ENCODE assay signal across 20 cellular contexts in genomic region chr6:1643830-1644445, GRCh38. TPM values are rescaled to one million over a fixed set of nuclear protein-coding genes. Genes with fewer than 3 reads are reported as not detected.
"Had no signal": no experiment of that assay in that cellular context is flagged by ENCODE, and none has a peak within 500 bp of the region (broad histone marks: within the 10 kb centered on the region; RNA-seq: fewer than 3 reads in every experiment).

No MANE protein-coding gene starts in this region.

- H3K27ac ChIP-seq: coronary artery, heart left ventricle, pancreas, tibial artery, upper lobe of right lung, vagina had no signal

- H3K27ac Mint-ChIP-seq: naive thymus-derived CD4-positive, alpha-beta T cell; progenitor cell of endocrine pancreas; stimulated activated memory B cell treated with anti-CD40 and anti-IgM and Interleukin-4, amounts not matched to agents 10 μg/mL and 1 μg/mL and 100 μg/mL, for 72 hours; stimulated activated naive CD8-positive, alpha-beta T cell treated with anti-CD3 and anti-CD28 coated beads, Interleukin-15, Interleukin-2, amounts not matched to agents 100 ng/mL and 50 ng/mL, for 24 hours had no signal

- H3K27me3 ChIP-seq: heart left ventricle, pancreas, tibial artery, upper lobe of right lung, vagina had no signal

- H3K9me3 ChIP-seq: heart left ventricle, pancreas, tibial artery, upper lobe of right lung, vagina had no signal

- H3K4me1 ChIP-seq: upper lobe of right lung had no signal

- H3K4me3 ChIP-seq: coronary artery, heart left ventricle, pancreas, smooth muscle cell, tibial artery, upper lobe of right lung, vagina had no signal

- H3K27me3 Mint-ChIP-seq: naive thymus-derived CD4-positive, alpha-beta T cell; stimulated activated memory B cell treated with anti-CD40 and anti-IgM and Interleukin-4, amounts not matched to agents 10 μg/mL and 1 μg/mL and 100 μg/mL, for 72 hours; stimulated activated naive CD8-positive, alpha-beta T cell treated with anti-CD3 and anti-CD28 coated beads, Interleukin-15, Interleukin-2, amounts not matched to agents 100 ng/mL and 50 ng/mL, for 24 hours had no signal

- H3K4me3 Mint-ChIP-seq: naive thymus-derived CD4-positive, alpha-beta T cell; stimulated activated memory B cell treated with anti-CD40 and anti-IgM and Interleukin-4, amounts not matched to agents 10 μg/mL and 1 μg/mL and 100 μg/mL, for 72 hours; stimulated activated naive CD8-positive, alpha-beta T cell treated with anti-CD3 and anti-CD28 coated beads, Interleukin-15, Interleukin-2, amounts not matched to agents 100 ng/mL and 50 ng/mL, for 24 hours had no signal

- DNase-seq: effector CD4-positive, alpha-beta T cell; heart left ventricle; hippocampal formation; kidney glomerular epithelial cell; mammary epithelial cell; naive thymus-derived CD4-positive, alpha-beta T cell; nucleus accumbens; pancreas; right cardiac atrium; stimulated activated CD4-positive, alpha-beta T cell treated with anti-CD3 and anti-CD28 coated beads, Interleukin-4, amount 100 ng/mL, for 1 hour; stimulated activated CD8-positive, alpha-beta memory T cell treated with anti-CD3 and anti-CD28 coated beads, Interleukin-4, amount 100 ng/mL, for 48 hours; upper lobe of right lung had no signal

- FAIRE-seq: frontal cortex, pancreas had no signal

- ATAC-seq: heart left ventricle; naive thymus-derived CD4-positive, alpha-beta T cell; pancreas; right cardiac atrium; stimulated activated memory B cell treated with anti-CD40 and anti-IgM and Interleukin-4, amounts not matched to agents 10 μg/mL and 1 μg/mL and 100 μg/mL, for 72 hours had no signal

- H3K4me2 ChIP-seq: smooth muscle cell had no signal

- H3K9me3 Mint-ChIP-seq: stimulated activated memory B cell treated with anti-CD40 and anti-IgM and Interleukin-4, amounts not matched to agents 10 μg/mL and 1 μg/mL and 100 μg/mL, for 72 hours; stimulated activated naive CD8-positive, alpha-beta T cell treated with anti-CD3 and anti-CD28 coated beads, Interleukin-15, Interleukin-2, amounts not matched to agents 100 ng/mL and 50 ng/mL, for 24 hours had no signal

- H3K36me3 ChIP-seq: heart left ventricle, pancreas, tibial artery, upper lobe of right lung, vagina had no signal

RNA-seq across cellular contexts. Expression of gene FOXC1, which starts 34.2 kb away (rescaled TPM):
- total RNA-seq: naive thymus-derived CD4-positive, alpha-beta T cell had no signal
- polyA plus RNA-seq: naive thymus-derived CD4-positive, alpha-beta T cell had no signal
